1 cellular context compared by ENCODE assay signal in the genomic region with DNA sequence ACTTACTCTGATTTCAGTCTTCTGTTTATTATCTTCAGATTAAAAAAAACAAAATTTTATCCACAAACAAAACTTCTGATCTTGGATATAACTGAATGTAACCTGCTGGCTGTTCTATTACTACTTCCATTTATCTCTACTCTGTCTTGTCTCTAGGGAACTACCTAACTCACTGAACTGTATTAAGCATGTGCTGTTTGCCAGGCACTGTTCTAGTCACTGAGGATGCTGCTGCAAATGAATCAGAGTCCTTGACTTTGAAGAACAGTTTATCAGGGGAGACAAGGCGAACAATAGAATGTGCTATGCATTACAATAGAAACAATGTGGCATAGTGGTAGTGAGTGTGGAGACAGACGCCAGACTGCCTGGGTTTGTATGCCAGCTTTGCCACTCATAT.
TF ChIP-seq lines count a peak whose summit lies in the region.

No MANE protein-coding gene starts in this region.

TF ChIP-seq in H1, 55 proteins besides CTCF, POLR2A, EP300 and RAD21:
- TF ChIP-seq SP4 (IDR thresholded peaks at IDR 0.05; ENCODE audit: low read length) (no peak), CBX5 (IDR thresholded peaks at IDR 0.05; ENCODE audit: low read depth, low read length) (no peak), TEAD4 (IDR thresholded peaks at IDR 0.05; ENCODE audit: low read depth, low read length) (0 out of 2 replicates have a peak, but pooled peaks have one; percentile 15), MAX (IDR thresholded peaks at IDR 0.05) (no peak), POU5F1 (IDR thresholded peaks at IDR 0.05; ENCODE audit: low read depth, low read length) (peak; percentile 60; the same call in 1 of the 2 replicates), TBP (IDR thresholded peaks at IDR 0.05; ENCODE audit: low read depth, low read length) (no peak), BACH1 (IDR thresholded peaks at IDR 0.05; ENCODE audit: low read length) (no peak), CHD7 (IDR thresholded peaks at IDR 0.05; ENCODE audit: insufficient replicate concordance, low read length) (no peak), YY1 (IDR thresholded peaks at IDR 0.05; ENCODE audit: low read depth, low read length) (no peak), BCL11A (IDR thresholded peaks at IDR 0.05; ENCODE audit: low read depth in 2 of 2, low read length in 2 of 2) (no peak)
